In the genomic region with DNA sequence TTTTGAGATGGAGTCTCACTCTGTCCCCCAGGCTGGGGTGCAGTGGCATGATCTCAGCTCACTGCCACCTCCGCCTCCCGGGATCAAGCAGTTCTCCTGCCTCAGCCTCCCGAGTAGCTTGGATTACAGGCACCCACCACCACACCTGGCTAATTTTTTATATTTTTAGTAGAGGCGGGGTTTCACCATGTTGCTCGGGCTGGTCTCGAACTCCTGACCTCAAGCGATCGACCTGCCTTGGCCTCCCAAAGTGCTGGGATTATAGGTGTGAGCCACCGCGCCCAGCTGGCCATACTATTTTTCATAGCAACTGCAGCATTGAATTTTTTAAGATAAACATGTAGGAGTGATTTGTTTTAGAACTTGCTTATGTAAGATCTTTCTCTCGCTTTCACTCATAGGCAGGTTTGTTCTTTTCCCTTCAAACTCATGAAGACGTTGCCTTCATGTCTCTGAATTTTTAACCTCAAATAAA, we compare ENCODE assay signal across 8 cellular contexts.
DNase-seq lines count a peak whose midpoint lies in the region; ATAC-seq and TF ChIP-seq lines count a peak whose summit lies in the region.
"Not testable (repeated sequence)": the region's sequence is repeated elsewhere in the genome, so short reads cannot be mapped to it uniquely, and the experiment has no call there.

No MANE protein-coding gene starts in this region.

- peak overlapping the region in 2 of 4 donors; percentile 26 to 34 for H3K4me3 Mint-ChIP-seq in CD4-positive, CD25-positive, alpha-beta regulatory T cell
- not testable (repeated sequence) for H3K4me3 Mint-ChIP-seq in activated CD4-positive, alpha-beta T cell treated with anti-CD3 and anti-CD28 coated beads, Interleukin-2, amount 10 ng/mL, durations not matched to agents 24 days and 14 days; endodermal cell; osteocyte (ENCODE audit: unreplicated experiment)
- peak overlapping the region; percentile 49 for H3K4me3 Mint-ChIP-seq in activated T-helper 17 cell treated with anti-CD3 and anti-CD28 coated beads, Interleukin-2, amount 50 U/mL, for 72 hours

- peak overlapping the region; percentile 46 for H3K4me3 ChIP-seq in CD4-positive, CD25-positive, alpha-beta regulatory T cell (ENCODE audit: low read depth, low read length)
- not testable (repeated sequence) for H3K4me3 ChIP-seq in endodermal cell (ENCODE audit: low read length); transverse colon

- TF ChIP-seq CTCF in endodermal cell (conservative IDR thresholded peaks at IDR 0.05); osteocyte (IDR thresholded peaks at IDR 0.05); transverse colon (IDR thresholded peaks at IDR 0.05): not testable (repeated sequence)

- intact Hi-C loops in activated CD4-positive, alpha-beta T cell treated with anti-CD3 and anti-CD28 coated beads, Interleukin-2, amount 10 ng/mL, durations not matched to agents 24 days and 14 days (cut with micrococcal nuclease); transverse colon (cut with DNase I; ENCODE audit: low total_unique reads): not testable (repeated sequence)

- ATAC-seq in CD4-positive, CD25-positive, alpha-beta regulatory T cell (ENCODE audit: low read depth in 2 of 2), result not testable (repeated sequence)
- ATAC-seq in GM19395 (IDR thresholded peaks at IDR 0.05; ENCODE audit: unreplicated experiment) (peak; percentile 43), HG02885 (IDR thresholded peaks at IDR 0.05; ENCODE audit: poor library complexity, unreplicated experiment) (peak; percentile 64)
- peak; percentile 27 for ATAC-seq in activated T-helper 17 cell treated with anti-CD3 and anti-CD28 coated beads, Interleukin-2, amount 50 U/mL, for 72 hours (replicated peaks)

- H3K9me3 ChIP-seq in CD4-positive, CD25-positive, alpha-beta regulatory T cell (ENCODE audit: control insufficient read depth in 2 of 2, low read length in 2 of 2); endodermal cell (ENCODE audit: control insufficient read depth, low read length); transverse colon: not testable (repeated sequence)

- not testable (repeated sequence) for TF ChIP-seq EP300 in transverse colon (IDR thresholded peaks at IDR 0.05; ENCODE audit: low read depth)

- H3K9me3 Mint-ChIP-seq in CD4-positive, CD25-positive, alpha-beta regulatory T cell; activated CD4-positive, alpha-beta T cell treated with anti-CD3 and anti-CD28 coated beads, Interleukin-2, amount 10 ng/mL, durations not matched to agents 24 days and 14 days; activated T-helper 17 cell treated with anti-CD3 and anti-CD28 coated beads, Interleukin-2, amount 50 U/mL, for 72 hours; endodermal cell; osteocyte (ENCODE audit: unreplicated experiment): not testable (repeated sequence)

- H3K36me3 Mint-ChIP-seq in CD4-positive, CD25-positive, alpha-beta regulatory T cell; activated CD4-positive, alpha-beta T cell treated with anti-CD3 and anti-CD28 coated beads, Interleukin-2, amount 10 ng/mL, durations not matched to agents 24 days and 14 days (ENCODE audit: low read depth); endodermal cell (ENCODE audit: low read depth): not testable (repeated sequence)
- peaks cover 14% of the 10 kb centered on the region for H3K36me3 Mint-ChIP-seq in activated T-helper 17 cell treated with anti-CD3 and anti-CD28 coated beads, Interleukin-2, amount 50 U/mL, for 72 hours (ENCODE audit: low read depth)
- peaks cover 23% of the 10 kb centered on the region for H3K36me3 Mint-ChIP-seq in osteocyte (ENCODE audit: unreplicated experiment)

- peak overlapping the region in 1 of 3 donors; percentile 92 for H3K27ac Mint-ChIP-seq in CD4-positive, CD25-positive, alpha-beta regulatory T cell
- peak overlapping the region; percentile 57 for H3K27ac Mint-ChIP-seq in activated CD4-positive, alpha-beta T cell treated with anti-CD3 and anti-CD28 coated beads, Interleukin-2, amount 10 ng/mL, durations not matched to agents 24 days and 14 days
- H3K27ac Mint-ChIP-seq in activated T-helper 17 cell treated with anti-CD3 and anti-CD28 coated beads, Interleukin-2, amount 50 U/mL, for 72 hours, result peak overlapping the region; percentile 73
- H3K27ac Mint-ChIP-seq in endodermal cell; osteocyte (ENCODE audit: unreplicated experiment): not testable (repeated sequence)

- H3K4me1 ChIP-seq in CD4-positive, CD25-positive, alpha-beta regulatory T cell (ENCODE audit: control insufficient read depth, insufficient read depth, low read length, poor library complexity, severe bottlenecking), result peaks cover 37% of the 10 kb centered on the region
- not testable (repeated sequence) for H3K4me1 ChIP-seq in endodermal cell (ENCODE audit: control insufficient read depth, insufficient read depth, low read length)
- peaks cover 0 to 25% (median 8%) of the 10 kb centered on the region in 4 donors for H3K4me1 ChIP-seq in transverse colon

- H3K4me1 Mint-ChIP-seq in CD4-positive, CD25-positive, alpha-beta regulatory T cell, result peaks cover 20 to 54% (median 37%) of the 10 kb centered on the region in 4 donors
- H3K4me1 Mint-ChIP-seq in activated CD4-positive, alpha-beta T cell treated with anti-CD3 and anti-CD28 coated beads, Interleukin-2, amount 10 ng/mL, durations not matched to agents 24 days and 14 days, result peaks cover 57% of the 10 kb centered on the region
- H3K4me1 Mint-ChIP-seq in activated T-helper 17 cell treated with anti-CD3 and anti-CD28 coated beads, Interleukin-2, amount 50 U/mL, for 72 hours, result peaks cover 48% of the 10 kb centered on the region
- H3K4me1 Mint-ChIP-seq in endodermal cell (peaks cover 15% of the 10 kb centered on the region), osteocyte (ENCODE audit: unreplicated experiment) (peaks cover 50% of the 10 kb centered on the region)

- not testable (repeated sequence) for H3K27me3 ChIP-seq in CD4-positive, CD25-positive, alpha-beta regulatory T cell (ENCODE audit: control insufficient read depth, insufficient read depth, low read length); endodermal cell (ENCODE audit: control insufficient read depth, insufficient read depth, low read length, poor library complexity, severe bottlenecking); transverse colon

- H3K27ac ChIP-seq in CD4-positive, CD25-positive, alpha-beta regulatory T cell (ENCODE audit: insufficient read depth, low read length, poor library complexity, severe bottlenecking), result peak overlapping the region; percentile 80
- not testable (repeated sequence) for H3K27ac ChIP-seq in endodermal cell (ENCODE audit: low read depth, low read length); transverse colon

- in situ Hi-C loops in transverse colon (cut with MboI; ENCODE audit: low pct_ligation_motif_present in 1 of 4, low pct_unique_long_range_greater_than_20kb in 1 of 4, low sequenced_read_pairs in 3 of 4), result not testable (repeated sequence)

- not testable (repeated sequence) for H3K9ac ChIP-seq in endodermal cell (ENCODE audit: extremely low read depth, low read length, poor library complexity, severe bottlenecking)

- DNase-seq in CD4-positive, CD25-positive, alpha-beta regulatory T cell; activated CD4-positive, alpha-beta T cell treated with anti-CD3 and anti-CD28 coated beads, Interleukin-2, amount 10 ng/mL, durations not matched to agents 24 days and 14 days: not testable (repeated sequence)
- DNase-seq in endodermal cell (peak; percentile 12), osteocyte (ENCODE audit: extremely low spot score, unreplicated experiment) (peak; percentile 34), transverse colon (peak; percentile 1)

- H3K36me3 ChIP-seq in CD4-positive, CD25-positive, alpha-beta regulatory T cell (ENCODE audit: control insufficient read depth, insufficient read depth, low read length); endodermal cell (ENCODE audit: control insufficient read depth, insufficient read depth, low read length); transverse colon: not testable (repeated sequence)

- H3K27me3 Mint-ChIP-seq in CD4-positive, CD25-positive, alpha-beta regulatory T cell; activated CD4-positive, alpha-beta T cell treated with anti-CD3 and anti-CD28 coated beads, Interleukin-2, amount 10 ng/mL, durations not matched to agents 24 days and 14 days; activated T-helper 17 cell treated with anti-CD3 and anti-CD28 coated beads, Interleukin-2, amount 50 U/mL, for 72 hours; endodermal cell (ENCODE audit: insufficient read depth); osteocyte (ENCODE audit: unreplicated experiment): not testable (repeated sequence)

- not testable (repeated sequence) for TF ChIP-seq POLR2A in transverse colon (IDR thresholded peaks at IDR 0.05)

- 96 to 98% methylated on average over 8 to 12 of the region's 12 CpGs for WGBS in endodermal cell (ENCODE audit: insufficient coverage in 1 of 2, insufficient read length in 1 of 2), 2 experiments
- WGBS in transverse colon (ENCODE audit: low coverage in 1 of 2), 2 donors, result 72 to 100% methylated on average over 2 to 12 of the region's 12 CpGs
